ENCODE assay signal across 8 cellular contexts in genomic region chr14:104865631-104866441, GRCh38. TPM values are rescaled to one million over a fixed set of nuclear protein-coding genes. Genes with fewer than 3 reads are reported as not detected.
DNase-seq lines count a peak whose midpoint lies in the region; ATAC-seq and TF ChIP-seq lines count a peak whose summit lies in the region.

No MANE protein-coding gene starts in this region.

- H3K36me3 ChIP-seq in effector memory CD4-positive, alpha-beta T cell (ENCODE audit: control insufficient read depth, insufficient read depth, low read length), result no peaks in the 10 kb centered on the region

- H3K4me3 Mint-ChIP-seq in stimulated activated memory B cell treated with anti-CD40 and anti-IgM and Interleukin-4, amounts not matched to agents 10 μg/mL and 1 μg/mL and 100 μg/mL, for 72 hours, result peak overlapping the region; percentile 74

- peak; percentile 55 for ATAC-seq in stimulated activated memory B cell treated with anti-CD40 and anti-IgM and Interleukin-4, amounts not matched to agents 10 μg/mL and 1 μg/mL and 100 μg/mL, for 72 hours
- ATAC-seq in GM18858 (IDR thresholded peaks at IDR 0.05; ENCODE audit: unreplicated experiment) (no peak), HG03571 (IDR thresholded peaks at IDR 0.05; ENCODE audit: unreplicated experiment) (no peak)

- peaks cover 5% of the 10 kb centered on the region for H3K4me1 Mint-ChIP-seq in stimulated activated memory B cell treated with anti-CD40 and anti-IgM and Interleukin-4, amounts not matched to agents 10 μg/mL and 1 μg/mL and 100 μg/mL, for 72 hours

- H3K27me3 Mint-ChIP-seq in stimulated activated memory B cell treated with anti-CD40 and anti-IgM and Interleukin-4, amounts not matched to agents 10 μg/mL and 1 μg/mL and 100 μg/mL, for 72 hours, result peaks cover 60% of the 10 kb centered on the region

- H3K27ac ChIP-seq in C4-2B (peak overlapping the region; percentile 86), VCaP (peak overlapping the region; percentile 90)
- H3K27ac ChIP-seq in effector memory CD4-positive, alpha-beta T cell (ENCODE audit: insufficient read depth, low read length, poor library complexity, severe bottlenecking), result no peak overlapping the region

- TF ChIP-seq CTCF in C4-2B (conservative IDR thresholded peaks at IDR 0.05) (no peak), VCaP (conservative IDR thresholded peaks at IDR 0.05) (no peak)

- no peaks in the 10 kb centered on the region for H3K9me3 ChIP-seq in effector memory CD4-positive, alpha-beta T cell (ENCODE audit: control insufficient read depth, low read length)

- no peaks in the 10 kb centered on the region for H3K9me3 Mint-ChIP-seq in stimulated activated memory B cell treated with anti-CD40 and anti-IgM and Interleukin-4, amounts not matched to agents 10 μg/mL and 1 μg/mL and 100 μg/mL, for 72 hours

- peak overlapping the region; percentile 55 for H3K27ac Mint-ChIP-seq in stimulated activated memory B cell treated with anti-CD40 and anti-IgM and Interleukin-4, amounts not matched to agents 10 μg/mL and 1 μg/mL and 100 μg/mL, for 72 hours

- no peaks in the 10 kb centered on the region for H3K36me3 Mint-ChIP-seq in stimulated activated memory B cell treated with anti-CD40 and anti-IgM and Interleukin-4, amounts not matched to agents 10 μg/mL and 1 μg/mL and 100 μg/mL, for 72 hours

- H3K4me1 ChIP-seq in effector memory CD4-positive, alpha-beta T cell (ENCODE audit: control insufficient read depth, insufficient read depth, low read length, poor library complexity, severe bottlenecking), result peaks cover 11% of the 10 kb centered on the region

- H3K4me3 ChIP-seq in effector memory CD4-positive, alpha-beta T cell (ENCODE audit: insufficient read depth, low read depth, low read length, poor library complexity, severe bottlenecking), result peak overlapping the region; percentile 62

- H3K27me3 ChIP-seq in effector memory CD4-positive, alpha-beta T cell (replicated peaks; ENCODE audit: control insufficient read depth, insufficient read depth, low read length, poor library complexity, severe bottlenecking), result no peaks in the 10 kb centered on the region

- DNase-seq in HT1080 (ENCODE audit: low read depth), result peak; percentile 73
- DNase-seq in effector memory CD4-positive, alpha-beta T cell, result peak in 1 of 3 donors; percentile 25
- peak; percentile 36 to 63 for DNase-seq in lung microvascular endothelial cell (ENCODE audit: low read depth in 2 of 2)

RNA-seq across cellular contexts. Expression of gene CEP170B, which starts 0.8 kb away (rescaled TPM):
- total RNA-seq in HT1080 (2014; rRNA removed; shearing (Covaris generic)), result 17.9 and 21.3 TPM in 2 replicates
- 11.2 and 12.3 TPM in 2 replicates for polyA plus RNA-seq in HT1080 (2015; cell fraction: cytosol; rRNA removed)
- polyA plus RNA-seq in HT1080 (2015; cell fraction: nucleus; rRNA removed), result 33.2 and 37.0 TPM in 2 replicates
- total RNA-seq in lung microvascular endothelial cell, result 2.8 and 5.0 TPM in 2 replicates

RNA-seq across cellular contexts. Expression of gene PLD4, which starts 58.8 kb away (rescaled TPM):
- total RNA-seq in HT1080 (2014; rRNA removed; shearing (Covaris generic)), result 0.02 and 0.10 TPM in 2 replicates
- not detected in 2 replicates for polyA plus RNA-seq in HT1080 (2015; cell fraction: cytosol; rRNA removed)
- 0.08 and 0.28 TPM in 2 replicates for polyA plus RNA-seq in HT1080 (2015; cell fraction: nucleus; rRNA removed)
- under 0.01 TPM in 1 of 2 replicates, not detected in the other for total RNA-seq in lung microvascular endothelial cell
